In the genomic region with DNA sequence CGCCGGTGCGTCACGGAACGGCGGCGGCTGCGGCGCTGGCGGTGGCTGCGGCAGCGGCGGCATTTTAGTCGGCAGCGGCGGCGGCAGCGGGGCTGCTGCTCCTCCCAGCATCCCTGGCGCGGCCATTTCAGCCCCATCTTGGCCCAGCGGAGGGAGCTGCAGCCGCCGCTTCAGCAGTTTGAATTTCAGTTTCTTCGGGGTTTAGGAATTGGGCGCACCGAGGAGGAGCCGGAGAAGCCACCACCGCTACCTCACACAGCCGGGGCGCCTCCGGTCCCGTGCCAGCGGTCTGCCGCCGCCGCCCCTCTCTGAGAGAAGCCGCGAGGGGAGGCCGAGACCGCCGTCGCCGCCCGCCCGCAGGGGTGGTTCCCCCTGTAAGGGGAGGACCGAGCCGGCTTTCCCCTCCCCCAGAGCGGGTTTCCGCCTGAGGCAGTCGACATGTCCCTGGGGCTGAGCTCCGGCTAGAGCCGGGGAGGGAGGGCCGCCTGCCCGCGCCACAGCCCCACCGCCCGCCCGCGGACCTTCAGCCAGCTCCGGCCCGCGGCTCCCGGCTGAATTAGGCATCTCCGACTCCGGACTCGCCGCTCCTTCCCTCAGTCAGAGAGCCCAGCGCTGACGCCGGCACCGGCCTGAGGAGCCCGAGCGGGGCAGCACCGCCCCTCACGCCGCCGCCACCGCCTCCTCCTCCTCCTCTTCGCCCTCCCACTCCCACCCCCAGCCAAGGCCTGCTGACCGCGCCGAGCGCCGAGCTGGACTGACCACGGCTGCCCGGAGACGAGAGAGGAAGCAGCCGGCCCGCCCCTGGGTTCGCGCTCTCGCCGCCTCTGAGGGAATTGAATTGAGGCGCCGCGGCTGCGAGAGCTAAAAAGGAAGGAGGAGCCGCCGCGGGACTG, we compare ENCODE assay signal across 1 cellular context.
TF ChIP-seq lines count a peak whose summit lies in the region.

A gene (plus strand): TSS at position 67 of the 893 bp plus-strand sequence. CDS start 1,053 bp downstream, outside the sequence.

TF ChIP-seq in K562, 482 proteins besides CTCF, POLR2A, EP300 and RAD21 (continued from another document and continues in another):
- TF ChIP-seq NR3C1 (CRISPR knock-in tag; IDR thresholded peaks at IDR 0.05): 0 out of 2 replicates have a peak, but pooled peaks have one; percentile 31
- peak; percentile 18 for TF ChIP-seq CREM (IDR thresholded peaks at IDR 0.05; ENCODE audit: low read depth)
- TF ChIP-seq, protein P1, sequence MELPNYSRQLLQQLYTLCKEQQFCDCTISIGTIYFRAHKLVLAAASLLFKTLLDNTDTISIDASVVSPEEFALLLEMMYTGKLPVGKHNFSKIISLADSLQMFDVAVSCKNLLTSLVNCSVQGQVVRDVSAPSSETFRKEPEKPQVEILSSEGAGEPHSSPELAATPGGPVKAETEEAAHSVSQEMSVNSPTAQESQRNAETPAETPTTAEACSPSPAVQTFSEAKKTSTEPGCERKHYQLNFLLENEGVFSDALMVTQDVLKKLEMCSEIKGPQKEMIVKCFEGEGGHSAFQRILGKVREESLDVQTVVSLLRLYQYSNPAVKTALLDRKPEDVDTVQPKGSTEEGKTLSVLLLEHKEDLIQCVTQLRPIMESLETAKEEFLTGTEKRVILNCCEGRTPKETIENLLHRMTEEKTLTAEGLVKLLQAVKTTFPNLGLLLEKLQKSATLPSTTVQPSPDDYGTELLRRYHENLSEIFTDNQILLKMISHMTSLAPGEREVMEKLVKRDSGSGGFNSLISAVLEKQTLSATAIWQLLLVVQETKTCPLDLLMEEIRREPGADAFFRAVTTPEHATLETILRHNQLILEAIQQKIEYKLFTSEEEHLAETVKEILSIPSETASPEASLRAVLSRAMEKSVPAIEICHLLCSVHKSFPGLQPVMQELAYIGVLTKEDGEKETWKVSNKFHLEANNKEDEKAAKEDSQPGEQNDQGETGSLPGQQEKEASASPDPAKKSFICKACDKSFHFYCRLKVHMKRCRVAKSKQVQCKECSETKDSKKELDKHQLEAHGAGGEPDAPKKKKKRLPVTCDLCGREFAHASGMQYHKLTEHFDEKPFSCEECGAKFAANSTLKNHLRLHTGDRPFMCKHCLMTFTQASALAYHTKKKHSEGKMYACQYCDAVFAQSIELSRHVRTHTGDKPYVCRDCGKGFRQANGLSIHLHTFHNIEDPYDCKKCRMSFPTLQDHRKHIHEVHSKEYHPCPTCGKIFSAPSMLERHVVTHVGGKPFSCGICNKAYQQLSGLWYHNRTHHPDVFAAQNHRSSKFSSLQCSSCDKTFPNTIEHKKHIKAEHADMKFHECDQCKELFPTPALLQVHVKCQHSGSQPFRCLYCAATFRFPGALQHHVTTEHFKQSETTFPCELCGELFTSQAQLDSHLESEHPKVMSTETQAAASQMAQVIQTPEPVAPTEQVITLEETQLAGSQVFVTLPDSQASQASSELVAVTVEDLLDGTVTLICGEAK (IDR thresholded peaks at IDR 0.05): no peak
- TF ChIP-seq, protein P1 (CRISPR knock-in tag; IDR thresholded peaks at IDR 0.05): no peak
- TF ChIP-seq, protein P2, sequence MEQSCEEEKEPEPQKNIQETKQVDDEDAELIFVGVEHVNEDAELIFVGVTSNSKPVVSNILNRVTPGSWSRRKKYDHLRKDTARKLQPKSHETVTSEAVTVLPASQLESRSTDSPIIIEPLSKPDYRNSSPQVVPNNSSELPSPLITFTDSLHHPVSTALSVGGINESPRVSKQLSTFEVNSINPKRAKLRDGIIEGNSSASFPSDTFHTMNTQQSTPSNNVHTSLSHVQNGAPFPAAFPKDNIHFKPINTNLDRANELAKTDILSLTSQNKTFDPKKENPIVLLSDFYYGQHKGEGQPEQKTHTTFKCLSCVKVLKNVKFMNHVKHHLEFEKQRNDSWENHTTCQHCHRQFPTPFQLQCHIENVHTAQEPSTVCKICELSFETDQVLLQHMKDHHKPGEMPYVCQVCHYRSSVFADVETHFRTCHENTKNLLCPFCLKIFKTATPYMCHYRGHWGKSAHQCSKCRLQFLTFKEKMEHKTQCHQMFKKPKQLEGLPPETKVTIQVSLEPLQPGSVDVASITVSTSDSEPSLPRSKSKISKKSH (CRISPR knock-in tag; IDR thresholded peaks at IDR 0.05): no peak
- no peak for TF ChIP-seq BMI1 (IDR thresholded peaks at IDR 0.05; ENCODE audit: low read length)
- TF ChIP-seq, protein P3, sequence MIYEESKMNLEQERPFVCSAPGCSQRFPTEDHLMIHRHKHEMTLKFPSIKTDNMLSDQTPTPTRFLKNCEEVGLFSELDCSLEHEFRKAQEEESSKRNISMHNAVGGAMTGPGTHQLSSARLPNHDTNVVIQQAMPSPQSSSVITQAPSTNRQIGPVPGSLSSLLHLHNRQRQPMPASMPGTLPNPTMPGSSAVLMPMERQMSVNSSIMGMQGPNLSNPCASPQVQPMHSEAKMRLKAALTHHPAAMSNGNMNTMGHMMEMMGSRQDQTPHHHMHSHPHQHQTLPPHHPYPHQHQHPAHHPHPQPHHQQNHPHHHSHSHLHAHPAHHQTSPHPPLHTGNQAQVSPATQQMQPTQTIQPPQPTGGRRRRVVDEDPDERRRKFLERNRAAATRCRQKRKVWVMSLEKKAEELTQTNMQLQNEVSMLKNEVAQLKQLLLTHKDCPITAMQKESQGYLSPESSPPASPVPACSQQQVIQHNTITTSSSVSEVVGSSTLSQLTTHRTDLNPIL (CRISPR knock-in tag; IDR thresholded peaks at IDR 0.05): no peak
- TF ChIP-seq GATAD2A (IDR thresholded peaks at IDR 0.05): 0 out of 2 replicates have a peak, but pooled peaks have one; percentile 71
- TF ChIP-seq SRF (CRISPR knock-in tag; IDR thresholded peaks at IDR 0.05): peak in 1 of 2 experiments; percentile 21; a peak in 1 of 4 replicates
- TF ChIP-seq PHF8 (IDR thresholded peaks at IDR 0.05; ENCODE audit: borderline replicate concordance, low read length): peak; percentile 87
- TF ChIP-seq, protein P4, sequence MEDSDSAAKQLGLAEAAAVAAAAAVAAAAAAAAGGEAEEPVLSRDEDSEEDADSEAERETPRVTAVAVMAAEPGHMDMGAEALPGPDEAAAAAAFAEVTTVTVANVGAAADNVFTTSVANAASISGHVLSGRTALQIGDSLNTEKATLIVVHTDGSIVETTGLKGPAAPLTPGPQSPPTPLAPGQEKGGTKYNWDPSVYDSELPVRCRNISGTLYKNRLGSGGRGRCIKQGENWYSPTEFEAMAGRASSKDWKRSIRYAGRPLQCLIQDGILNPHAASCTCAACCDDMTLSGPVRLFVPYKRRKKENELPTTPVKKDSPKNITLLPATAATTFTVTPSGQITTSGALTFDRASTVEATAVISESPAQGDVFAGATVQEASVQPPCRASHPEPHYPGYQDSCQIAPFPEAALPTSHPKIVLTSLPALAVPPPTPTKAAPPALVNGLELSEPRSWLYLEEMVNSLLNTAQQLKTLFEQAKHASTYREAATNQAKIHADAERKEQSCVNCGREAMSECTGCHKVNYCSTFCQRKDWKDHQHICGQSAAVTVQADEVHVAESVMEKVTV (CRISPR knock-in tag; IDR thresholded peaks at IDR 0.05): 0 out of 2 replicates have a peak, but pooled peaks have one; percentile 4
- TF ChIP-seq CTBP1 (IDR thresholded peaks at IDR 0.05; ENCODE audit: borderline replicate concordance): peak; percentile 88
- peak; percentile 55 for TF ChIP-seq NCOR1 (IDR thresholded peaks at IDR 0.05)
- peak; percentile 74; the same call in 1 of the 2 replicates for TF ChIP-seq ZNF263 (CRISPR knock-in tag; IDR thresholded peaks at IDR 0.05; ENCODE audit: borderline replicate concordance)
- peak; percentile 82 for TF ChIP-seq TBP (optimal IDR thresholded peaks at IDR 0.05; ENCODE audit: low read depth, low read length)
- TF ChIP-seq, protein P5, sequence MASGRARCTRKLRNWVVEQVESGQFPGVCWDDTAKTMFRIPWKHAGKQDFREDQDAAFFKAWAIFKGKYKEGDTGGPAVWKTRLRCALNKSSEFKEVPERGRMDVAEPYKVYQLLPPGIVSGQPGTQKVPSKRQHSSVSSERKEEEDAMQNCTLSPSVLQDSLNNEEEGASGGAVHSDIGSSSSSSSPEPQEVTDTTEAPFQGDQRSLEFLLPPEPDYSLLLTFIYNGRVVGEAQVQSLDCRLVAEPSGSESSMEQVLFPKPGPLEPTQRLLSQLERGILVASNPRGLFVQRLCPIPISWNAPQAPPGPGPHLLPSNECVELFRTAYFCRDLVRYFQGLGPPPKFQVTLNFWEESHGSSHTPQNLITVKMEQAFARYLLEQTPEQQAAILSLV (tag; IDR thresholded peaks at IDR 0.05): no peak
- no peak for TF ChIP-seq HLTF (IDR thresholded peaks at IDR 0.05)
- TF ChIP-seq RBM22 (IDR thresholded peaks at IDR 0.05; ENCODE audit: low read depth, low read length, poor library complexity, severe bottlenecking): peak; percentile 75
- TF ChIP-seq, protein P6, sequence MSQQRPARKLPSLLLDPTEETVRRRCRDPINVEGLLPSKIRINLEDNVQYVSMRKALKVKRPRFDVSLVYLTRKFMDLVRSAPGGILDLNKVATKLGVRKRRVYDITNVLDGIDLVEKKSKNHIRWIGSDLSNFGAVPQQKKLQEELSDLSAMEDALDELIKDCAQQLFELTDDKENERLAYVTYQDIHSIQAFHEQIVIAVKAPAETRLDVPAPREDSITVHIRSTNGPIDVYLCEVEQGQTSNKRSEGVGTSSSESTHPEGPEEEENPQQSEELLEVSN (IDR thresholded peaks at IDR 0.05; ENCODE audit: borderline replicate concordance in 1 of 2, extremely low read depth in 1 of 2, insufficient read depth in 1 of 2, insufficient read length in 1 of 2, low read depth in 1 of 2, low read length in 1 of 2, poor library complexity in 1 of 2, severe bottlenecking in 1 of 2): peak in 1 of 2 experiments; percentile 8
- TF ChIP-seq CAMTA2 (CRISPR knock-in tag; conservative IDR thresholded peaks at IDR 0.05): no peak
- TF ChIP-seq EGR1 (conservative IDR thresholded peaks at IDR 0.05): peak; percentile 98
- TF ChIP-seq NFXL1 (CRISPR knock-in tag; IDR thresholded peaks at IDR 0.05): no peak
- TF ChIP-seq U2AF1 (optimal IDR thresholded peaks at IDR 0.05; ENCODE audit: low read depth, low read length): peak; percentile 84
- peak; percentile 89 for TF ChIP-seq HDAC3 (IDR thresholded peaks at IDR 0.05; ENCODE audit: borderline replicate concordance, partially characterized antibody)
- 0 out of 2 replicates have a peak, but pooled peaks have one; percentile 35 for TF ChIP-seq ZNF583 (CRISPR knock-in tag; IDR thresholded peaks at IDR 0.05)
- TF ChIP-seq TCF3 (CRISPR knock-in tag; IDR thresholded peaks at IDR 0.05): peak; percentile 40
- peak; percentile 94 for TF ChIP-seq POLR2G (IDR thresholded peaks at IDR 0.05; ENCODE audit: low read depth, low read length)
- peak; percentile 91 for TF ChIP-seq RBFOX2 (IDR thresholded peaks at IDR 0.05; ENCODE audit: low read depth, low read length)
- TF ChIP-seq, protein P7, sequence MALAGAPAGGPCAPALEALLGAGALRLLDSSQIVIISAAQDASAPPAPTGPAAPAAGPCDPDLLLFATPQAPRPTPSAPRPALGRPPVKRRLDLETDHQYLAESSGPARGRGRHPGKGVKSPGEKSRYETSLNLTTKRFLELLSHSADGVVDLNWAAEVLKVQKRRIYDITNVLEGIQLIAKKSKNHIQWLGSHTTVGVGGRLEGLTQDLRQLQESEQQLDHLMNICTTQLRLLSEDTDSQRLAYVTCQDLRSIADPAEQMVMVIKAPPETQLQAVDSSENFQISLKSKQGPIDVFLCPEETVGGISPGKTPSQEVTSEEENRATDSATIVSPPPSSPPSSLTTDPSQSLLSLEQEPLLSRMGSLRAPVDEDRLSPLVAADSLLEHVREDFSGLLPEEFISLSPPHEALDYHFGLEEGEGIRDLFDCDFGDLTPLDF (CRISPR knock-in tag; IDR thresholded peaks at IDR 0.05): no peak; the same call in 1 of the 2 replicates
- no peak for TF ChIP-seq U2AF2 (optimal IDR thresholded peaks at IDR 0.05; ENCODE audit: low read depth, low read length)
- TF ChIP-seq, protein P8, sequence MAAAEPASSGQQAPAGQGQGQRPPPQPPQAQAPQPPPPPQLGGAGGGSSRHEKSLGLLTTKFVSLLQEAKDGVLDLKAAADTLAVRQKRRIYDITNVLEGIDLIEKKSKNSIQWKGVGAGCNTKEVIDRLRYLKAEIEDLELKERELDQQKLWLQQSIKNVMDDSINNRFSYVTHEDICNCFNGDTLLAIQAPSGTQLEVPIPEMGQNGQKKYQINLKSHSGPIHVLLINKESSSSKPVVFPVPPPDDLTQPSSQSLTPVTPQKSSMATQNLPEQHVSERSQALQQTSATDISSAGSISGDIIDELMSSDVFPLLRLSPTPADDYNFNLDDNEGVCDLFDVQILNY (CRISPR knock-in tag; IDR thresholded peaks at IDR 0.05): 0 out of 2 replicates have a peak, but pooled peaks have one; percentile 39
- peak; percentile 77; the same call in 1 of the 2 replicates for TF ChIP-seq MTA3 (IDR thresholded peaks at IDR 0.05; ENCODE audit: borderline replicate concordance)
- no peak for TF ChIP-seq GABPB2 (CRISPR knock-in tag; conservative IDR thresholded peaks at IDR 0.05)
- TF ChIP-seq TEAD4 (IDR thresholded peaks at IDR 0.05; ENCODE audit: low read length): no peak
- TF ChIP-seq TEAD4 (CRISPR knock-in tag; IDR thresholded peaks at IDR 0.05; ENCODE audit: borderline replicate concordance): peak; percentile 70; the same call in 1 of the 2 replicates
- no peak for TF ChIP-seq SNIP1 (IDR thresholded peaks at IDR 0.05; ENCODE audit: low read depth)
- peak; percentile 76 for TF ChIP-seq TAF7 (tag; IDR thresholded peaks at IDR 0.05)
- peak; percentile 19; the same call in 1 of the 2 replicates for TF ChIP-seq ESRRA (IDR thresholded peaks at IDR 0.05; ENCODE audit: borderline replicate concordance, low read depth)
- TF ChIP-seq ASH1L (IDR thresholded peaks at IDR 0.05; ENCODE audit: borderline replicate concordance, low read depth, partially characterized antibody): no peak
- no peak for TF ChIP-seq ZNF699 (CRISPR knock-in tag; IDR thresholded peaks at IDR 0.05; ENCODE audit: insufficient replicate concordance)
- TF ChIP-seq BRD4 (IDR thresholded peaks at IDR 0.05): peak; percentile 21; the same call in 1 of the 2 replicates
- TF ChIP-seq HDAC2 (IDR thresholded peaks at IDR 0.05): peak; percentile 40; the same call in 1 of the 2 replicates
